Comparison of ENCODE assay signal across 13 cellular contexts in the genomic region with DNA sequence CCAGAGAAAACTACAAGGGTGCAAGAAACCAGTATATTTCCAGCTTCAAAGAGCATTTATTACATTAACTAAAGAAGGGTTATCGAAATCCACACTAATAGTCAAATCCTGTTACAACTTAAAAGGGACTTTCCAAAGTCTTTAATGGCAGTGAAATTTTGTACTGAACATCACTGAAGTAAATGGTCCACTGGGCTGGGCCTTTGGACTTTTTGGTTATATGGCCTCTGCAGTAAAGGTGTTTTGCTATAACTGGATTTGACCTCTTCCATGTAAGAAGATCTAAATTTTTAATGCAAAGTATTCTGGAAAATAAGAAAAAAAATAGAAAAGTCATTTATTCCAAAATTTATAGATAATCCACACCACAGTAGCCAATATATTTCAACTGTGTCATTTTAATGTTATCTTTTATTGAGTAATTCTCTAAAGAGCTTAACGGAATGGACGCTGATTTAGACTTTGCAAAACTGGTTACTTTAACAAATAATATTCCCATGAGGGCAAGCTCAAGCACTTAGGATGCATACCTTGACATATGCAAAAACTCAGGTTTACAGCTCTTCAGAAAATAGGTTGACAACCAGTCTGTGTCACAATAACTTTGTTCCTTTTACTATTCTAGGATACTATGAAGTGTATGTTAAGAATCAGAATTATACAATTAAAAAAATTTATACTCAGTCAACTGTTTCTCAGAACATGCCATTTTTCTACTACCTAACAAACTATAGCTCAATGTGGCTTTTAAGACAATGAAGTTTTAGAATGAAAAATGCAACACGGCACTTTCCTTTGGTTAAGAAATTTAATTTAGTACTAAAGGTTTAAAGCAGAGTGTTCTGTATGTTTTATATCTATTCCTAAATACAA. TPM values are rescaled to one million over a fixed set of nuclear protein-coding genes. Genes with fewer than 3 reads are reported as not detected.
DNase-seq lines count a peak whose midpoint lies in the region; ATAC-seq, FAIRE-seq and TF ChIP-seq lines count a peak whose summit lies in the region.
"Had no signal": no experiment of that assay in that cellular context is flagged by ENCODE, and none has a peak within 500 bp of the region (broad histone marks: within the 10 kb centered on the region; RNA-seq: fewer than 3 reads in every experiment).

No MANE protein-coding gene starts in this region.

- peaks cover 99% of the 10 kb centered on the region for H3K79me2 ChIP-seq in endothelial cell of umbilical vein (ENCODE audit: control insufficient read depth, insufficient read depth, low read length)

- peaks cover 28% of the 10 kb centered on the region for H3K4me1 ChIP-seq in endothelial cell of umbilical vein (ENCODE audit: control insufficient read depth, extremely low read depth, insufficient read depth, low read length)

- DNase-seq in activated T-cell treated with anti-CD3 and anti-CD28 coated beads, Interleukin-2, amount 50 U/mL, for 72 hours, result no peak
- no peak for DNase-seq in activated T-cell treated with anti-CD3 and anti-CD28 coated beads, Interleukin-2, amount 50 U/mL, for 48 hours
- no peak for DNase-seq in SK-N-MC (ENCODE audit: low read depth, low spot score)
- DNase-seq in endothelial cell of umbilical vein (ENCODE audit: low read depth, low spot score), result no peak
- no peak for DNase-seq in amniotic stem cell (lab: John Stamatoyannopoulos, UW)
- DNase-seq in DMS79 (lab: John Stamatoyannopoulos, UW), result no peak
- DNase-seq: mesendoderm, NCI-H1417, RPMI8226, T-helper 2 cell, thyroid gland had no signal

- H3K9me3 Mint-ChIP-seq in activated T-cell treated with anti-CD3 and anti-CD28 coated beads, Interleukin-2, amount 50 U/mL, for 72 hours, result no peaks in the 10 kb centered on the region
- no peaks in the 10 kb centered on the region for H3K9me3 Mint-ChIP-seq in stimulated activated memory B cell treated with anti-CD40 and anti-IgM and Interleukin-4, amounts not matched to agents 10 μg/mL and 1 μg/mL and 100 μg/mL, for 72 hours

- no peak for ATAC-seq in activated T-cell treated with anti-CD3 and anti-CD28 coated beads, Interleukin-2, amount 50 U/mL, for 72 hours (replicated peaks in 1 of 2)
- no peak for ATAC-seq in stimulated activated memory B cell treated with anti-CD40 and anti-IgM and Interleukin-4, amounts not matched to agents 10 μg/mL and 1 μg/mL and 100 μg/mL, for 72 hours
- ATAC-seq in GM21367 (IDR thresholded peaks at IDR 0.05; ENCODE audit: unreplicated experiment), result no peak

- H4K20me1 ChIP-seq in endothelial cell of umbilical vein (replicated peaks; ENCODE audit: control insufficient read depth, extremely low read depth, insufficient read depth, low read length), result peaks cover 50% of the 10 kb centered on the region

- CTCF ChIA-PET in endothelial cell of umbilical vein (lab: Charles Lee), result interaction anchor here (0.6 to 2.2 kb wide), 4 partner anchors 15 to 151 kb away, joined by 3 to 7 read pairs (median 4); no protein-coding TSS in a partner anchor

- dilution Hi-C loops in endothelial cell of umbilical vein (cut with MboI; ENCODE audit: extremely low pct_ligation_motif_present, low sequenced_read_pairs), result no loop called here

- POLR2A ChIA-PET in endothelial cell of umbilical vein (lab: Charles Lee), result interaction anchor here (1.0 to 1.5 kb wide), 3 partner anchors 13 to 149 kb away, joined by 3 to 6 read pairs (median 5); no protein-coding TSS in a partner anchor

- H3K9me3 ChIP-seq in SK-N-MC (ENCODE audit: low read depth, low read length) (no peaks in the 10 kb centered on the region), endothelial cell of umbilical vein (replicated peaks; ENCODE audit: control insufficient read depth, insufficient read depth, low read length) (no peaks in the 10 kb centered on the region)
- H3K9me3 ChIP-seq: thyroid gland had no signal

- peaks cover 93% of the 10 kb centered on the region for H3K4me1 Mint-ChIP-seq in activated T-cell treated with anti-CD3 and anti-CD28 coated beads, Interleukin-2, amount 50 U/mL, for 72 hours (ENCODE audit: low read depth)
- H3K4me1 Mint-ChIP-seq in stimulated activated memory B cell treated with anti-CD40 and anti-IgM and Interleukin-4, amounts not matched to agents 10 μg/mL and 1 μg/mL and 100 μg/mL, for 72 hours, result peaks cover 52% of the 10 kb centered on the region

- H2AFZ ChIP-seq in endothelial cell of umbilical vein (ENCODE audit: low read depth, low read length), result no peak overlapping the region

- H3K27me3 Mint-ChIP-seq in activated T-cell treated with anti-CD3 and anti-CD28 coated beads, Interleukin-2, amount 50 U/mL, for 72 hours (ENCODE audit: low read depth), result no peaks in the 10 kb centered on the region
- H3K27me3 Mint-ChIP-seq in stimulated activated memory B cell treated with anti-CD40 and anti-IgM and Interleukin-4, amounts not matched to agents 10 μg/mL and 1 μg/mL and 100 μg/mL, for 72 hours, result no peaks in the 10 kb centered on the region

- no peak overlapping the region for H3K9ac ChIP-seq in SK-N-MC (ENCODE audit: insufficient read length)
- H3K9ac ChIP-seq in endothelial cell of umbilical vein (replicated peaks; ENCODE audit: extremely low read depth, insufficient read depth, low read length), result no peak overlapping the region

- FAIRE-seq in endothelial cell of umbilical vein (lab: Jason Lieb, UNC), result no peak

- H3K9me1 ChIP-seq in endothelial cell of umbilical vein (replicated peaks; ENCODE audit: control insufficient read depth, extremely low read depth, insufficient read depth, low read length), result no peaks in the 10 kb centered on the region

- no peak overlapping the region for H3K27ac ChIP-seq in SK-N-MC
- H3K27ac ChIP-seq in endothelial cell of umbilical vein (ENCODE audit: insufficient read depth, low read depth, low read length), result no peak overlapping the region
- H3K27ac ChIP-seq: thyroid gland had no signal

- H3K36me3 ChIP-seq in SK-N-MC (ENCODE audit: insufficient read depth, low read length) (peaks cover 100% of the 10 kb centered on the region), endothelial cell of umbilical vein (ENCODE audit: control insufficient read depth in 2 of 2, extremely low read depth in 1 of 2, insufficient read depth in 2 of 2, low read length in 2 of 2) (peaks cover 33 to 69% of the 10 kb centered on the region in 2 experiments)

- no peaks in the 10 kb centered on the region for H3K27me3 ChIP-seq in endothelial cell of umbilical vein (ENCODE audit: control insufficient read depth in 2 of 2, insufficient read depth in 2 of 2, low read length in 2 of 2)
- H3K27me3 ChIP-seq: thyroid gland had no signal

- TF ChIP-seq POLR2A in endothelial cell of umbilical vein (IDR thresholded peaks at IDR 0.05; ENCODE audit: low read depth, low read length), result no peak

- intact Hi-C loops in endothelial cell of umbilical vein (cut with micrococcal nuclease), result loop anchor here (2.0 to 5.0 kb wide), 2 partner anchors 14 to 37 kb away; a partner anchor contains a TSS

- H3K4me2 ChIP-seq in endothelial cell of umbilical vein (ENCODE audit: insufficient read depth, low read length), result peak overlapping the region; percentile 71

- peak overlapping the region; percentile 63 to 87 for H3K4me3 Mint-ChIP-seq in activated T-cell treated with anti-CD3 and anti-CD28 coated beads, Interleukin-2, amount 50 U/mL, for 72 hours
- H3K4me3 Mint-ChIP-seq in stimulated activated memory B cell treated with anti-CD40 and anti-IgM and Interleukin-4, amounts not matched to agents 10 μg/mL and 1 μg/mL and 100 μg/mL, for 72 hours, result no peak overlapping the region

- H3K27ac Mint-ChIP-seq in activated T-cell treated with anti-CD3 and anti-CD28 coated beads, Interleukin-2, amount 50 U/mL, for 72 hours, result peak overlapping the region; percentile 94
- H3K27ac Mint-ChIP-seq in stimulated activated memory B cell treated with anti-CD40 and anti-IgM and Interleukin-4, amounts not matched to agents 10 μg/mL and 1 μg/mL and 100 μg/mL, for 72 hours, result peak overlapping the region; percentile 13

- 0 out of 2 replicates have a peak overlapping the region, but pooled peaks have one; percentile 4 for H3K4me3 ChIP-seq in SK-N-MC
- H3K4me3 ChIP-seq in endothelial cell of umbilical vein (replicated peaks in 1 of 3; ENCODE audit: insufficient read depth in 1 of 3, low read depth in 1 of 3, low read length in 3 of 3), result no peak overlapping the region
- H3K4me3 ChIP-seq: thyroid gland had no signal

- no TSS peak for BruUV-seq in endothelial cell of umbilical vein (replicated peaks; lab: Mats Ljungman, UMichigan)

- TF ChIP-seq CTCF in endothelial cell of umbilical vein (IDR thresholded peaks at IDR 0.05; ENCODE audit: extremely low read depth in 1 of 2, insufficient read depth in 1 of 2, low read depth in 1 of 2, low read length in 2 of 2), result no peak

- H3K36me3 Mint-ChIP-seq in activated T-cell treated with anti-CD3 and anti-CD28 coated beads, Interleukin-2, amount 50 U/mL, for 72 hours (ENCODE audit: insufficient read depth in 2 of 2), result peaks cover 12 to 84% of the 10 kb centered on the region in 2 donors
- H3K36me3 Mint-ChIP-seq in stimulated activated memory B cell treated with anti-CD40 and anti-IgM and Interleukin-4, amounts not matched to agents 10 μg/mL and 1 μg/mL and 100 μg/mL, for 72 hours, result peaks cover 59% of the 10 kb centered on the region

RNA-seq across cellular contexts. Expression of a gene that starts 7.0 kb away (rescaled TPM):
- total RNA-seq in activated T-cell treated with anti-CD3 and anti-CD28 coated beads, Interleukin-2, amount 50 U/mL, for 72 hours, result 100 to 1,000 TPM; 431 to 525 TPM
- 291 and 309 TPM in 2 replicates for total RNA-seq in endothelial cell of umbilical vein
- 76.2 and 106 TPM in 2 replicates for polyA plus RNA-seq in endothelial cell of umbilical vein
- polyA plus RNA-seq in endothelial cell of umbilical vein (2011; cell fraction: cytosol; rRNA removed), result 49.7 and 60.3 TPM in 2 replicates
- 591 and 691 TPM in 2 replicates for polyA plus RNA-seq in endothelial cell of umbilical vein (2011; cell fraction: nucleus; rRNA removed)
- 214 and 237 TPM in 2 replicates for polyA plus RNA-seq in endothelial cell of umbilical vein (2012)
- 196 and 257 TPM in 2 replicates for polyA minus RNA-seq in endothelial cell of umbilical vein
- 80.7 TPM for polyA minus RNA-seq in endothelial cell of umbilical vein (2011; cell fraction: cytosol; rRNA and poly(A)+ RNA removed)
- 449 and 536 TPM in 2 replicates for polyA minus RNA-seq in endothelial cell of umbilical vein (2011; cell fraction: nucleus; rRNA and poly(A)+ RNA removed)

RNA-seq across cellular contexts. Expression of a gene that starts 35.8 kb away (rescaled TPM):
- 10 to 100 TPM; 51.4 to 53.8 TPM for total RNA-seq in activated T-cell treated with anti-CD3 and anti-CD28 coated beads, Interleukin-2, amount 50 U/mL, for 72 hours
- 169 and 174 TPM in 2 replicates for total RNA-seq in endothelial cell of umbilical vein
- polyA plus RNA-seq in endothelial cell of umbilical vein, result 845 and 1,099 TPM in 2 replicates
- 690 and 833 TPM in 2 replicates for polyA plus RNA-seq in endothelial cell of umbilical vein (2011; cell fraction: cytosol; rRNA removed)
- polyA plus RNA-seq in endothelial cell of umbilical vein (2011; cell fraction: nucleus; rRNA removed), result 165 and 175 TPM in 2 replicates
- polyA plus RNA-seq in endothelial cell of umbilical vein (2012), result 286 and 288 TPM in 2 replicates
- 52.6 and 65.2 TPM in 2 replicates for polyA minus RNA-seq in endothelial cell of umbilical vein
- polyA minus RNA-seq in endothelial cell of umbilical vein (2011; cell fraction: cytosol; rRNA and poly(A)+ RNA removed), result 112 TPM
- 7.5 and 22.1 TPM in 2 replicates for polyA minus RNA-seq in endothelial cell of umbilical vein (2011; cell fraction: nucleus; rRNA and poly(A)+ RNA removed)

RNA-seq across cellular contexts. Expression of a gene that starts 35.9 kb away (rescaled TPM):
- total RNA-seq in activated T-cell treated with anti-CD3 and anti-CD28 coated beads, Interleukin-2, amount 50 U/mL, for 72 hours, result 10 to 100 TPM; 43.3 to 46.0 TPM
- 24.0 and 25.1 TPM in 2 replicates for total RNA-seq in endothelial cell of umbilical vein
- polyA plus RNA-seq in endothelial cell of umbilical vein, result 28.4 and 36.5 TPM in 2 replicates
- polyA plus RNA-seq in endothelial cell of umbilical vein (2011; cell fraction: cytosol; rRNA removed), result 27.0 and 32.3 TPM in 2 replicates
- 36.6 and 50.5 TPM in 2 replicates for polyA plus RNA-seq in endothelial cell of umbilical vein (2011; cell fraction: nucleus; rRNA removed)
- 27.7 and 29.1 TPM in 2 replicates for polyA plus RNA-seq in endothelial cell of umbilical vein (2012)
- polyA minus RNA-seq in endothelial cell of umbilical vein, result 21.1 and 28.2 TPM in 2 replicates
- polyA minus RNA-seq in endothelial cell of umbilical vein (2011; cell fraction: cytosol; rRNA and poly(A)+ RNA removed), result 50.7 TPM
- 11.0 and 19.1 TPM in 2 replicates for polyA minus RNA-seq in endothelial cell of umbilical vein (2011; cell fraction: nucleus; rRNA and poly(A)+ RNA removed)

RNA-seq across cellular contexts. Expression of a gene that starts 36.8 kb away (rescaled TPM):
- 10 to 100 TPM; 68.1 to 68.6 TPM for total RNA-seq in activated T-cell treated with anti-CD3 and anti-CD28 coated beads, Interleukin-2, amount 50 U/mL, for 72 hours
- 45.8 and 46.3 TPM in 2 replicates for total RNA-seq in endothelial cell of umbilical vein
- polyA plus RNA-seq in endothelial cell of umbilical vein, result 16.0 and 25.0 TPM in 2 replicates
- polyA plus RNA-seq in endothelial cell of umbilical vein (2011; cell fraction: cytosol; rRNA removed), result 23.8 and 25.1 TPM in 2 replicates
- polyA plus RNA-seq in endothelial cell of umbilical vein (2011; cell fraction: nucleus; rRNA removed), result 21.1 and 22.2 TPM in 2 replicates
- 43.9 and 49.0 TPM in 2 replicates for polyA plus RNA-seq in endothelial cell of umbilical vein (2012)
- 30.4 and 61.0 TPM in 2 replicates for polyA minus RNA-seq in endothelial cell of umbilical vein
- 37.3 TPM for polyA minus RNA-seq in endothelial cell of umbilical vein (2011; cell fraction: cytosol; rRNA and poly(A)+ RNA removed)
- 46.1 and 46.8 TPM in 2 replicates for polyA minus RNA-seq in endothelial cell of umbilical vein (2011; cell fraction: nucleus; rRNA and poly(A)+ RNA removed)
